Comparison of ENCODE assay signal across 7 cellular contexts in genomic region chr22:22117864-22118544, GRCh38.
DNase-seq lines count a peak whose midpoint lies in the region; ATAC-seq and TF ChIP-seq lines count a peak whose summit lies in the region.
"Not testable (repeated sequence)": the region's sequence is repeated elsewhere in the genome, so short reads cannot be mapped to it uniquely, and the experiment has no call there.

No MANE protein-coding gene starts in this region.

- H3K9me3 Mint-ChIP-seq in WTC11; activated naive CD8-positive, alpha-beta T cell treated with anti-CD3 and anti-CD28 coated beads, Interleukin-2, amount 50 U/mL, for 24 hours; dendritic cell treated with granulocyte-macrophage colony-stimulating factor and Interleukin-4, amounts not matched to agents 40 ng/mL and 50 ng/mL, for 4 days: not testable (repeated sequence)

- not testable (repeated sequence) for ATAC-seq in WTC11; activated naive CD8-positive, alpha-beta T cell treated with anti-CD3 and anti-CD28 coated beads, Interleukin-2, amount 50 U/mL, for 24 hours; psoas muscle

- H4K20me1 ChIP-seq in DOHH2 (ENCODE audit: control insufficient read depth, insufficient read depth, low read depth, low read length): not testable (repeated sequence)

- peaks cover 76% of the 10 kb centered on the region for H3K27me3 Mint-ChIP-seq in WTC11 (ENCODE audit: low read depth)
- H3K27me3 Mint-ChIP-seq in activated naive CD8-positive, alpha-beta T cell treated with anti-CD3 and anti-CD28 coated beads, Interleukin-2, amount 50 U/mL, for 24 hours: not testable (repeated sequence)
- peaks cover 19% of the 10 kb centered on the region for H3K27me3 Mint-ChIP-seq in dendritic cell treated with granulocyte-macrophage colony-stimulating factor and Interleukin-4, amounts not matched to agents 40 ng/mL and 50 ng/mL, for 4 days

- not testable (repeated sequence) for H3K36me3 Mint-ChIP-seq in WTC11; activated naive CD8-positive, alpha-beta T cell treated with anti-CD3 and anti-CD28 coated beads, Interleukin-2, amount 50 U/mL, for 24 hours (ENCODE audit: low read depth); dendritic cell treated with granulocyte-macrophage colony-stimulating factor and Interleukin-4, amounts not matched to agents 40 ng/mL and 50 ng/mL, for 4 days (ENCODE audit: low read depth)

- TF ChIP-seq POLR2A in stomach (IDR thresholded peaks at IDR 0.05): not testable (repeated sequence)

- WGBS in psoas muscle, 3 donors: 21 to 47% (median 27%) methylated on average over 26 to 52 of the region's 54 CpGs
- WGBS in stomach, 5 donors: 22 to 42% (median 40%) methylated on average over 17 to 54 of the region's 54 CpGs

- H3K27ac Mint-ChIP-seq in WTC11; activated naive CD8-positive, alpha-beta T cell treated with anti-CD3 and anti-CD28 coated beads, Interleukin-2, amount 50 U/mL, for 24 hours: not testable (repeated sequence)
- H3K27ac Mint-ChIP-seq in dendritic cell treated with granulocyte-macrophage colony-stimulating factor and Interleukin-4, amounts not matched to agents 40 ng/mL and 50 ng/mL, for 4 days: peak overlapping the region; percentile 59

- H3K4me1 ChIP-seq in DOHH2 (ENCODE audit: control insufficient read depth, low read length): peaks cover 18% of the 10 kb centered on the region
- H3K4me1 ChIP-seq in psoas muscle, stomach: not testable (repeated sequence)

- peak overlapping the region; percentile 70 for H3K4me2 ChIP-seq in DOHH2 (ENCODE audit: low read length)

- H3K36me3 ChIP-seq in DOHH2 (ENCODE audit: control insufficient read depth, low read length); psoas muscle (ENCODE audit: insufficient read depth in 1 of 2, low read depth in 1 of 2); stomach: not testable (repeated sequence)

- peak overlapping the region; percentile 50 for H3K27ac ChIP-seq in DOHH2 (ENCODE audit: low read depth, low read length)
- H3K27ac ChIP-seq in psoas muscle, stomach: not testable (repeated sequence)

- not testable (repeated sequence) for H3K9me2 ChIP-seq in DOHH2 (replicated peaks; ENCODE audit: control insufficient read depth, low read length)

- not testable (repeated sequence) for H3K27me3 ChIP-seq in DOHH2 (ENCODE audit: control insufficient read depth, low read length)
- H3K27me3 ChIP-seq in psoas muscle (ENCODE audit: insufficient read depth in 3 of 3, low read length in 2 of 3) (peaks cover 0 to 15% (median 0%) of the 10 kb centered on the region in 3 donors), stomach (peaks cover 5 to 55% (median 7%) of the 10 kb centered on the region in 3 donors)

- H3K4me3 ChIP-seq in DOHH2 (ENCODE audit: low read length) (peak overlapping the region; percentile 74), psoas muscle (peak overlapping the region; percentile 22), stomach (peak overlapping the region in 3 of 4 donors; percentile 6 to 26 (median 19))

- TF ChIP-seq EP300 in stomach (IDR thresholded peaks at IDR 0.05): not testable (repeated sequence)

- not testable (repeated sequence) for TF ChIP-seq CTCF in DOHH2 (IDR thresholded peaks at IDR 0.05; ENCODE audit: low read depth, low read length, poor library complexity, severe bottlenecking); WTC11 (IDR thresholded peaks at IDR 0.05); psoas muscle (IDR thresholded peaks at IDR 0.05); stomach (IDR thresholded peaks at IDR 0.05)

- peak overlapping the region; percentile 27; the same call in 1 of the 2 replicates for H3K4me3 Mint-ChIP-seq in WTC11
- peak overlapping the region; percentile 4 for H3K4me3 Mint-ChIP-seq in activated naive CD8-positive, alpha-beta T cell treated with anti-CD3 and anti-CD28 coated beads, Interleukin-2, amount 50 U/mL, for 24 hours
- H3K4me3 Mint-ChIP-seq in dendritic cell treated with granulocyte-macrophage colony-stimulating factor and Interleukin-4, amounts not matched to agents 40 ng/mL and 50 ng/mL, for 4 days: peak overlapping the region; percentile 65

- POLR2A ChIA-PET in WTC11 (lab: Charles Lee): not testable (repeated sequence)

- not testable (repeated sequence) for H3K9me3 ChIP-seq in DOHH2 (ENCODE audit: control insufficient read depth, insufficient read depth, low read length); psoas muscle; stomach

- CTCF ChIA-PET in WTC11 (lab: Charles Lee): interaction anchor here (0.8 to 2.4 kb wide), 4 partner anchors 15 to 57 kb away, joined by 3 to 5 read pairs (median 4); no protein-coding TSS in a partner anchor

- H3K4me1 Mint-ChIP-seq in WTC11; activated naive CD8-positive, alpha-beta T cell treated with anti-CD3 and anti-CD28 coated beads, Interleukin-2, amount 50 U/mL, for 24 hours; dendritic cell treated with granulocyte-macrophage colony-stimulating factor and Interleukin-4, amounts not matched to agents 40 ng/mL and 50 ng/mL, for 4 days (ENCODE audit: low read depth): not testable (repeated sequence)

- H3K79me2 ChIP-seq in DOHH2 (ENCODE audit: control insufficient read depth, low read length): not testable (repeated sequence)

- DNase-seq in NOMO-1 (lab: John Stamatoyannopoulos, UW; ENCODE audit: unreplicated experiment in 2 of 2): peak; percentile 41 to 47
- DNase-seq in WTC11 (ENCODE audit: low spot score); activated naive CD8-positive, alpha-beta T cell treated with anti-CD3 and anti-CD28 coated beads, Interleukin-2, amount 50 U/mL, for 24 hours; psoas muscle; stomach: not testable (repeated sequence)

- intact Hi-C loops in dendritic cell treated with granulocyte-macrophage colony-stimulating factor and Interleukin-4, amounts not matched to agents 40 ng/mL and 50 ng/mL, for 4 days (cut with micrococcal nuclease); psoas muscle (cut with DNase I); stomach (cut with DNase I; ENCODE audit: low total_unique reads): not testable (repeated sequence)

- H3F3A ChIP-seq in DOHH2 (ENCODE audit: control insufficient read depth, insufficient read depth): peaks cover 11% of the 10 kb centered on the region

Comparison
In these comparisons a context has a peak if more than half of its experiments do, and no peak if none do; other contexts are left out.
1. H3K4me3 ChIP-seq: peak in every context shown above with its lines; median percentile 74 in DOHH2; 22 in psoas muscle; 19 in stomach.
2. H3K4me3 Mint-ChIP-seq: peak in every context shown above with its lines; median percentile 65 in dendritic cell treated with granulocyte-macrophage colony-stimulating factor and Interleukin-4, amounts not matched to agents 40 ng/mL and 50 ng/mL, for 4 days; 27 in WTC11; 4 in activated naive CD8-positive, alpha-beta T cell treated with anti-CD3 and anti-CD28 coated beads, Interleukin-2, amount 50 U/mL, for 24 hours.